33 cellular contexts compared by ENCODE assay signal in genomic region chr11:110830344-110831141, GRCh38.
A peak's percentile ranks its signal among the peaks of the same experiment; 100 is the strongest.
DNase-seq lines count a peak whose midpoint lies in the region; ATAC-seq and TF ChIP-seq lines count a peak whose summit lies in the region.
"Had no signal": no experiment of that assay in that cellular context is flagged by ENCODE, and none has a peak within 500 bp of the region (broad histone marks: within the 10 kb centered on the region; RNA-seq: fewer than 3 reads in every experiment).

No MANE protein-coding gene starts in this region.

- DNase-seq in activated CD4-positive, alpha-beta T cell treated with anti-CD3 and anti-CD28 coated beads for 36 hours: no peak
- DNase-seq in activated CD4-positive, alpha-beta T cell treated with anti-CD3 and anti-CD28 coated beads, Interleukin-2, amount 50 U/mL, for 48 hours: no peak
- DNase-seq in cardiac fibroblast (ENCODE audit: low read depth in 2 of 2) (peak; percentile 8 to 18), foreskin keratinocyte (peak; percentile 3 to 38), type B pancreatic cell (ENCODE audit: extremely low spot score, unreplicated experiment) (no peak), T-cell (no peak), OCI-M1 (lab: John Stamatoyannopoulos, UW) (no peak)
- DNase-seq: 8988T; activated CD4-positive, alpha-beta T cell treated with anti-CD3 and anti-CD28 coated beads, Interleukin-2, amount 10 ng/mL, durations not matched to agents 7 days and 5 days; activated effector memory CD4-positive, alpha-beta T cell treated with anti-CD3 and anti-CD28 coated beads, Interleukin-2, amount 50 U/mL, for 16 hours; activated naive CD8-positive, alpha-beta T cell treated with anti-CD3 and anti-CD28 coated beads, Interleukin-2, amount 10 ng/mL, durations not matched to agents 7 days and 5 days; activated T-cell treated with anti-CD3 and anti-CD28 coated beads, Interleukin-2, amount 50 U/mL, for 24 hours; CD4-positive, alpha-beta memory T cell; hippocampal formation; Kasumi-1; kidney; left ventricle myocardium superior; NCI-H1436 treated with DMSO at 0.1 percent for 48 hours; NCI-H2081 treated with DMSO at 0.1 percent for 48 hours; NCI-H446 treated with DMSO at 0.1 percent for 48 hours; spleen; stimulated activated CD8-positive, alpha-beta memory T cell treated with anti-CD3 and anti-CD28 coated beads, Interleukin-4, amount 100 ng/mL, for 48 hours; T1000; testis; uterus had no signal

- H3K27ac ChIP-seq in foreskin keratinocyte: no peak overlapping the region
- H3K27ac ChIP-seq: ascending aorta, parathyroid adenoma, right atrium auricular region, RWPE1, SJSA1, spleen, testis, uterus had no signal

- no peak for TF ChIP-seq CTCF in cardiac fibroblast (IDR thresholded peaks at IDR 0.05; ENCODE audit: low read depth, low read length)
- no peak for TF ChIP-seq CTCF in foreskin keratinocyte (conservative IDR thresholded peaks at IDR 0.05)
- no peak for TF ChIP-seq CTCF in type B pancreatic cell (conservative IDR thresholded peaks at IDR 0.05)

- H3K4me3 ChIP-seq in cardiac fibroblast (replicated peaks in 1 of 2; ENCODE audit: low read depth in 2 of 2, low read length in 2 of 2): no peak overlapping the region
- H3K4me3 ChIP-seq: ascending aorta, right atrium auricular region, SJSA1, spleen, testis, uterus had no signal

- POLR2A ChIA-PET in activated CD4-positive, alpha-beta T cell treated with anti-CD3 and anti-CD28 coated beads for 36 hours (lab: Charles Lee): no interaction called here
- POLR2A ChIA-PET in T-cell (lab: Charles Lee): no interaction called here

- H3K27me3 Mint-ChIP-seq in activated CD4-positive, alpha-beta T cell treated with anti-CD3 and anti-CD28 coated beads for 36 hours: peaks cover 4% of the 10 kb centered on the region
- H3K27me3 Mint-ChIP-seq in type B pancreatic cell (no peaks in the 10 kb centered on the region), T-cell (peaks cover 0 to 5% of the 10 kb centered on the region in 2 donors)
- H3K27me3 Mint-ChIP-seq: activated CD4-positive, alpha-beta T cell treated with anti-CD3 and anti-CD28 coated beads, Interleukin-2, amount 10 ng/mL, durations not matched to agents 7 days and 5 days; activated naive CD8-positive, alpha-beta T cell treated with anti-CD3 and anti-CD28 coated beads, Interleukin-2, amount 10 ng/mL, durations not matched to agents 7 days and 5 days; stimulated activated naive CD8-positive, alpha-beta T cell treated with anti-CD3 and anti-CD28 coated beads, Interleukin-15, Interleukin-2, amounts not matched to agents 100 ng/mL and 50 ng/mL, for 24 hours had no signal

- H3K4me3 Mint-ChIP-seq in activated CD4-positive, alpha-beta T cell treated with anti-CD3 and anti-CD28 coated beads for 36 hours: no peak overlapping the region
- H3K4me3 Mint-ChIP-seq in type B pancreatic cell: peak overlapping the region; percentile 37
- H3K4me3 Mint-ChIP-seq in T-cell: no peak overlapping the region
- H3K4me3 Mint-ChIP-seq: activated CD4-positive, alpha-beta T cell treated with anti-CD3 and anti-CD28 coated beads, Interleukin-2, amount 10 ng/mL, durations not matched to agents 7 days and 5 days; activated naive CD8-positive, alpha-beta T cell treated with anti-CD3 and anti-CD28 coated beads, Interleukin-2, amount 10 ng/mL, durations not matched to agents 7 days and 5 days; activated T-cell treated with anti-CD3 and anti-CD28 coated beads, Interleukin-2, amount 50 U/mL, for 24 hours; CD4-positive, alpha-beta memory T cell; dendritic cell treated with granulocyte-macrophage colony-stimulating factor and Interleukin-4, amounts not matched to agents 40 ng/mL and 50 ng/mL, for 4 days; stimulated activated naive CD8-positive, alpha-beta T cell treated with anti-CD3 and anti-CD28 coated beads, Interleukin-15, Interleukin-2, amounts not matched to agents 100 ng/mL and 50 ng/mL, for 24 hours had no signal

- peaks cover 40% of the 10 kb centered on the region for H3K4me1 ChIP-seq in foreskin keratinocyte
- H3K4me1 ChIP-seq: ascending aorta, parathyroid adenoma, right atrium auricular region, spleen, testis, uterus had no signal

- H3K27ac Mint-ChIP-seq in activated CD4-positive, alpha-beta T cell treated with anti-CD3 and anti-CD28 coated beads for 36 hours: peak overlapping the region; percentile 26
- H3K27ac Mint-ChIP-seq in type B pancreatic cell (peak overlapping the region; percentile 23), T-cell (no peak overlapping the region)
- H3K27ac Mint-ChIP-seq: activated CD4-positive, alpha-beta T cell treated with anti-CD3 and anti-CD28 coated beads, Interleukin-2, amount 10 ng/mL, durations not matched to agents 7 days and 5 days; activated naive CD8-positive, alpha-beta T cell treated with anti-CD3 and anti-CD28 coated beads, Interleukin-2, amount 10 ng/mL, durations not matched to agents 7 days and 5 days; activated T-cell treated with anti-CD3 and anti-CD28 coated beads, Interleukin-2, amount 50 U/mL, for 24 hours; CD4-positive, alpha-beta memory T cell; dendritic cell treated with granulocyte-macrophage colony-stimulating factor and Interleukin-4, amounts not matched to agents 40 ng/mL and 50 ng/mL, for 4 days; stimulated activated naive CD8-positive, alpha-beta T cell treated with anti-CD3 and anti-CD28 coated beads, Interleukin-15, Interleukin-2, amounts not matched to agents 100 ng/mL and 50 ng/mL, for 24 hours had no signal

- H3K36me3 Mint-ChIP-seq in activated CD4-positive, alpha-beta T cell treated with anti-CD3 and anti-CD28 coated beads for 36 hours (ENCODE audit: low read depth): no peaks in the 10 kb centered on the region
- H3K36me3 Mint-ChIP-seq in type B pancreatic cell: no peaks in the 10 kb centered on the region
- H3K36me3 Mint-ChIP-seq in T-cell: no peaks in the 10 kb centered on the region
- H3K36me3 Mint-ChIP-seq: activated naive CD8-positive, alpha-beta T cell treated with anti-CD3 and anti-CD28 coated beads, Interleukin-2, amount 10 ng/mL, durations not matched to agents 7 days and 5 days; CD4-positive, alpha-beta memory T cell had no signal

- ATAC-seq in activated CD4-positive, alpha-beta T cell treated with anti-CD3 and anti-CD28 coated beads for 36 hours: no peak
- ATAC-seq in foreskin keratinocyte: peak; percentile 24
- ATAC-seq in T-cell (replicated peaks in 1 of 4): no peak
- ATAC-seq in GM18519 (IDR thresholded peaks at IDR 0.05; ENCODE audit: low FRiP score, unreplicated experiment): no peak
- ATAC-seq: left ventricle myocardium superior had no signal

- H3K27me3 ChIP-seq in foreskin keratinocyte: no peaks in the 10 kb centered on the region
- H3K27me3 ChIP-seq: ascending aorta, right atrium auricular region, SJSA1, spleen, testis, uterus had no signal

- CTCF ChIA-PET in activated CD4-positive, alpha-beta T cell treated with anti-CD3 and anti-CD28 coated beads for 36 hours (lab: Charles Lee): interaction anchor here (0.9 kb wide), 1 partner anchor 12 kb away, joined by 3 read pairs; no protein-coding TSS in a partner anchor
- CTCF ChIA-PET in T-cell (lab: Charles Lee): no interaction called here

- intact Hi-C loops in activated CD4-positive, alpha-beta T cell treated with anti-CD3 and anti-CD28 coated beads for 36 hours (cut with DNase I, micrococcal nuclease): loop anchor here in 1 of 2 experiments (5.0 kb wide), 2 partner anchors 483 to 692 kb away; no protein-coding TSS in a partner anchor

- peaks cover 2% of the 10 kb centered on the region for H3K9me3 Mint-ChIP-seq in activated CD4-positive, alpha-beta T cell treated with anti-CD3 and anti-CD28 coated beads for 36 hours (ENCODE audit: low read depth)
- H3K9me3 Mint-ChIP-seq in type B pancreatic cell (no peaks in the 10 kb centered on the region), T-cell (peaks cover 0 to 3% (median 0%) of the 10 kb centered on the region in 3 donors)
- H3K9me3 Mint-ChIP-seq: activated CD4-positive, alpha-beta T cell treated with anti-CD3 and anti-CD28 coated beads, Interleukin-2, amount 10 ng/mL, durations not matched to agents 7 days and 5 days; activated T-cell treated with anti-CD3 and anti-CD28 coated beads, Interleukin-2, amount 50 U/mL, for 24 hours; CD4-positive, alpha-beta memory T cell; stimulated activated naive CD8-positive, alpha-beta T cell treated with anti-CD3 and anti-CD28 coated beads, Interleukin-15, Interleukin-2, amounts not matched to agents 100 ng/mL and 50 ng/mL, for 24 hours had no signal

- H3K4me1 Mint-ChIP-seq in activated CD4-positive, alpha-beta T cell treated with anti-CD3 and anti-CD28 coated beads for 36 hours: peaks cover 19% of the 10 kb centered on the region
- peaks cover 23% of the 10 kb centered on the region for H3K4me1 Mint-ChIP-seq in type B pancreatic cell (ENCODE audit: unreplicated experiment)
- peaks cover 0 to 3% (median 0%) of the 10 kb centered on the region in 3 donors for H3K4me1 Mint-ChIP-seq in T-cell
- H3K4me1 Mint-ChIP-seq: activated naive CD8-positive, alpha-beta T cell treated with anti-CD3 and anti-CD28 coated beads, Interleukin-2, amount 10 ng/mL, durations not matched to agents 7 days and 5 days had no signal

Comparison
In these comparisons a context has a peak if more than half of its experiments do, and no peak if none do; other contexts are left out.
1. DNase-seq: peak in cardiac fibroblast (2 of 2) and foreskin keratinocyte (2 of 2); none in activated CD4-positive, alpha-beta T cell treated with anti-CD3 and anti-CD28 coated beads for 36 hours (single experiment), activated CD4-positive, alpha-beta T cell treated with anti-CD3 and anti-CD28 coated beads, Interleukin-2, amount 50 U/mL, for 48 hours (0 of 2), type B pancreatic cell (single experiment), T-cell (0 of 34) and OCI-M1 (single experiment).
2. H3K27ac Mint-ChIP-seq: peak in activated CD4-positive, alpha-beta T cell treated with anti-CD3 and anti-CD28 coated beads for 36 hours (single experiment) and type B pancreatic cell (single experiment); none in T-cell (0 of 2).